ENCODE assay signal across 19 cellular contexts in the genomic region with DNA sequence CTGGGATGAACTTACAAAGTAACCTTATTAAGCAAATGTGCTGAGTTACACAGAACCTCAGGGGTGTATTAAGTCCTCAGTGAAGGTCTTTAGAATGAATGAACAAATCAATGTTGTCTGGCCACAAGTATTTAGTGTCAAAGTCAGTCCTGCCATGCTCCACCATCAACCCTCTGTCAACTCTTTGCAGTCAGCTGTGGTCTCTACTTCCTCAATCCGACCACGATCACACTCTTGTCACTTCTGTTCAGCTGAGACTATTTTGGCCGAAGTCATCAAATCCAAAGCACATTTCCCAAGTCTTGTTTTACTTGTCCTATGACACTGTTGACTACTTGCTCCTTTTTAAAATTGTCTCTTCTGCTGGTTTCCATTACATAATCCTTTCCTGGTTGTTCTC.
"Had no signal": no experiment of that assay in that cellular context is flagged by ENCODE, and none has a peak within 500 bp of the region (broad histone marks: within the 10 kb centered on the region; RNA-seq: fewer than 3 reads in every experiment).

No MANE protein-coding gene starts in this region.

- H3K9me3 ChIP-seq: adrenal gland, mucosa of descending colon, neutrophil, thyroid gland had no signal

- H3K4me3 ChIP-seq: adrenal gland, mucosa of descending colon, thyroid gland had no signal

- H3K27me3 Mint-ChIP-seq: activated naive CD4-positive, alpha-beta T cell treated with anti-CD3 and anti-CD28 coated beads, Interleukin-2, amount 10 ng/mL, durations not matched to agents 7 days and 5 days had no signal

- H3K27ac ChIP-seq: neutrophil, thyroid gland, WERI-Rb-1 had no signal

- ATAC-seq: left ventricle myocardium superior; mucosa of descending colon; naive thymus-derived CD8-positive, alpha-beta T cell; stimulated activated effector memory CD8-positive, alpha-beta T cell treated with anti-CD3 and anti-CD28 coated beads, Interleukin-12 subunit alpha, Interleukin-12 subunit beta, amount 100 ng/mL, for 72 hours had no signal

- H3K36me3 ChIP-seq: adrenal gland, neutrophil, thyroid gland had no signal

- H3K4me3 Mint-ChIP-seq: activated naive CD4-positive, alpha-beta T cell treated with anti-CD3 and anti-CD28 coated beads, Interleukin-2, amount 10 ng/mL, durations not matched to agents 7 days and 5 days; memory B cell; naive thymus-derived CD8-positive, alpha-beta T cell; stimulated activated effector memory CD8-positive, alpha-beta T cell treated with anti-CD3 and anti-CD28 coated beads, Interleukin-12 subunit alpha, Interleukin-12 subunit beta, amount 100 ng/mL, for 72 hours had no signal

- H3K4me1 Mint-ChIP-seq: activated naive CD4-positive, alpha-beta T cell treated with anti-CD3 and anti-CD28 coated beads, Interleukin-2, amount 10 ng/mL, durations not matched to agents 7 days and 5 days; memory B cell; stimulated activated effector memory CD8-positive, alpha-beta T cell treated with anti-CD3 and anti-CD28 coated beads, Interleukin-12 subunit alpha, Interleukin-12 subunit beta, amount 100 ng/mL, for 72 hours had no signal

- DNase-seq: activated CD4-positive, alpha-beta T cell treated with anti-CD3 and anti-CD28 coated beads, Interleukin-2, amount 50 U/mL, for 48 hours; activated naive CD4-positive, alpha-beta T cell treated with anti-CD3 and anti-CD28 coated beads, Interleukin-2, amount 10 ng/mL, durations not matched to agents 7 days and 5 days; adrenal gland; central memory CD4-positive, alpha-beta T cell; cortex of kidney; effector CD8-positive, alpha-beta T cell; foreskin fibroblast; hypothalamus; kidney glomerular epithelial cell; left ventricle myocardium superior; mucosa of descending colon; naive thymus-derived CD8-positive, alpha-beta T cell; posterior cingulate gyrus; retina; thyroid gland; WERI-Rb-1 had no signal

- H3K36me3 Mint-ChIP-seq: activated naive CD4-positive, alpha-beta T cell treated with anti-CD3 and anti-CD28 coated beads, Interleukin-2, amount 10 ng/mL, durations not matched to agents 7 days and 5 days; memory B cell; stimulated activated effector memory CD8-positive, alpha-beta T cell treated with anti-CD3 and anti-CD28 coated beads, Interleukin-12 subunit alpha, Interleukin-12 subunit beta, amount 100 ng/mL, for 72 hours had no signal

- H3K27me3 ChIP-seq: adrenal gland, neutrophil, thyroid gland had no signal

- H3K4me1 ChIP-seq: adrenal gland, thyroid gland had no signal

- H3K27ac Mint-ChIP-seq: activated naive CD4-positive, alpha-beta T cell treated with anti-CD3 and anti-CD28 coated beads, Interleukin-2, amount 10 ng/mL, durations not matched to agents 7 days and 5 days; memory B cell; naive thymus-derived CD8-positive, alpha-beta T cell; stimulated activated effector memory CD8-positive, alpha-beta T cell treated with anti-CD3 and anti-CD28 coated beads, Interleukin-12 subunit alpha, Interleukin-12 subunit beta, amount 100 ng/mL, for 72 hours had no signal
